ENCODE assay signal across 1 cellular context in the genomic region with DNA sequence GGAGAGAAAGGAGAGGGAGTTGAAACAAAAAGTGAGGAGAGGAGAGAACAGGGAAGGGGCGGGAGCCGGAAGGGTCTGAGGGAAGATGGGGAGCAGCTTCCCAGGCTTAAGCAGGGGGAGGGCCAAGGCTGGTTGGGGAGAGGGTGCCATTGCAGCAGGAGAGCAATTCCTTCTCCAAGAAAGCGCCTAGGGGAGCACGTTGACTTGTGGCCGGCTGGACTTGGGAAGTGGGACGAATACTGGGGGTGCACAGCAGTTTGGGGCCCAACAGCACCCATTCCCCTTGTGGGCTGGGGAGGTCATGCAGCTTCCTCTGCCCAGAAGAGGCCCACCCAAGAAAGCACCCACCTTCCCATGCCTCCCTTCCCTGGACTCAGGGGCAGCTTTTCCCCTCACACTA.
TF ChIP-seq lines count a peak whose summit lies in the region.

No MANE protein-coding gene starts in this region.

TF ChIP-seq in H1, 55 proteins besides CTCF, POLR2A, EP300 and RAD21:
- TF ChIP-seq, protein P1, sequence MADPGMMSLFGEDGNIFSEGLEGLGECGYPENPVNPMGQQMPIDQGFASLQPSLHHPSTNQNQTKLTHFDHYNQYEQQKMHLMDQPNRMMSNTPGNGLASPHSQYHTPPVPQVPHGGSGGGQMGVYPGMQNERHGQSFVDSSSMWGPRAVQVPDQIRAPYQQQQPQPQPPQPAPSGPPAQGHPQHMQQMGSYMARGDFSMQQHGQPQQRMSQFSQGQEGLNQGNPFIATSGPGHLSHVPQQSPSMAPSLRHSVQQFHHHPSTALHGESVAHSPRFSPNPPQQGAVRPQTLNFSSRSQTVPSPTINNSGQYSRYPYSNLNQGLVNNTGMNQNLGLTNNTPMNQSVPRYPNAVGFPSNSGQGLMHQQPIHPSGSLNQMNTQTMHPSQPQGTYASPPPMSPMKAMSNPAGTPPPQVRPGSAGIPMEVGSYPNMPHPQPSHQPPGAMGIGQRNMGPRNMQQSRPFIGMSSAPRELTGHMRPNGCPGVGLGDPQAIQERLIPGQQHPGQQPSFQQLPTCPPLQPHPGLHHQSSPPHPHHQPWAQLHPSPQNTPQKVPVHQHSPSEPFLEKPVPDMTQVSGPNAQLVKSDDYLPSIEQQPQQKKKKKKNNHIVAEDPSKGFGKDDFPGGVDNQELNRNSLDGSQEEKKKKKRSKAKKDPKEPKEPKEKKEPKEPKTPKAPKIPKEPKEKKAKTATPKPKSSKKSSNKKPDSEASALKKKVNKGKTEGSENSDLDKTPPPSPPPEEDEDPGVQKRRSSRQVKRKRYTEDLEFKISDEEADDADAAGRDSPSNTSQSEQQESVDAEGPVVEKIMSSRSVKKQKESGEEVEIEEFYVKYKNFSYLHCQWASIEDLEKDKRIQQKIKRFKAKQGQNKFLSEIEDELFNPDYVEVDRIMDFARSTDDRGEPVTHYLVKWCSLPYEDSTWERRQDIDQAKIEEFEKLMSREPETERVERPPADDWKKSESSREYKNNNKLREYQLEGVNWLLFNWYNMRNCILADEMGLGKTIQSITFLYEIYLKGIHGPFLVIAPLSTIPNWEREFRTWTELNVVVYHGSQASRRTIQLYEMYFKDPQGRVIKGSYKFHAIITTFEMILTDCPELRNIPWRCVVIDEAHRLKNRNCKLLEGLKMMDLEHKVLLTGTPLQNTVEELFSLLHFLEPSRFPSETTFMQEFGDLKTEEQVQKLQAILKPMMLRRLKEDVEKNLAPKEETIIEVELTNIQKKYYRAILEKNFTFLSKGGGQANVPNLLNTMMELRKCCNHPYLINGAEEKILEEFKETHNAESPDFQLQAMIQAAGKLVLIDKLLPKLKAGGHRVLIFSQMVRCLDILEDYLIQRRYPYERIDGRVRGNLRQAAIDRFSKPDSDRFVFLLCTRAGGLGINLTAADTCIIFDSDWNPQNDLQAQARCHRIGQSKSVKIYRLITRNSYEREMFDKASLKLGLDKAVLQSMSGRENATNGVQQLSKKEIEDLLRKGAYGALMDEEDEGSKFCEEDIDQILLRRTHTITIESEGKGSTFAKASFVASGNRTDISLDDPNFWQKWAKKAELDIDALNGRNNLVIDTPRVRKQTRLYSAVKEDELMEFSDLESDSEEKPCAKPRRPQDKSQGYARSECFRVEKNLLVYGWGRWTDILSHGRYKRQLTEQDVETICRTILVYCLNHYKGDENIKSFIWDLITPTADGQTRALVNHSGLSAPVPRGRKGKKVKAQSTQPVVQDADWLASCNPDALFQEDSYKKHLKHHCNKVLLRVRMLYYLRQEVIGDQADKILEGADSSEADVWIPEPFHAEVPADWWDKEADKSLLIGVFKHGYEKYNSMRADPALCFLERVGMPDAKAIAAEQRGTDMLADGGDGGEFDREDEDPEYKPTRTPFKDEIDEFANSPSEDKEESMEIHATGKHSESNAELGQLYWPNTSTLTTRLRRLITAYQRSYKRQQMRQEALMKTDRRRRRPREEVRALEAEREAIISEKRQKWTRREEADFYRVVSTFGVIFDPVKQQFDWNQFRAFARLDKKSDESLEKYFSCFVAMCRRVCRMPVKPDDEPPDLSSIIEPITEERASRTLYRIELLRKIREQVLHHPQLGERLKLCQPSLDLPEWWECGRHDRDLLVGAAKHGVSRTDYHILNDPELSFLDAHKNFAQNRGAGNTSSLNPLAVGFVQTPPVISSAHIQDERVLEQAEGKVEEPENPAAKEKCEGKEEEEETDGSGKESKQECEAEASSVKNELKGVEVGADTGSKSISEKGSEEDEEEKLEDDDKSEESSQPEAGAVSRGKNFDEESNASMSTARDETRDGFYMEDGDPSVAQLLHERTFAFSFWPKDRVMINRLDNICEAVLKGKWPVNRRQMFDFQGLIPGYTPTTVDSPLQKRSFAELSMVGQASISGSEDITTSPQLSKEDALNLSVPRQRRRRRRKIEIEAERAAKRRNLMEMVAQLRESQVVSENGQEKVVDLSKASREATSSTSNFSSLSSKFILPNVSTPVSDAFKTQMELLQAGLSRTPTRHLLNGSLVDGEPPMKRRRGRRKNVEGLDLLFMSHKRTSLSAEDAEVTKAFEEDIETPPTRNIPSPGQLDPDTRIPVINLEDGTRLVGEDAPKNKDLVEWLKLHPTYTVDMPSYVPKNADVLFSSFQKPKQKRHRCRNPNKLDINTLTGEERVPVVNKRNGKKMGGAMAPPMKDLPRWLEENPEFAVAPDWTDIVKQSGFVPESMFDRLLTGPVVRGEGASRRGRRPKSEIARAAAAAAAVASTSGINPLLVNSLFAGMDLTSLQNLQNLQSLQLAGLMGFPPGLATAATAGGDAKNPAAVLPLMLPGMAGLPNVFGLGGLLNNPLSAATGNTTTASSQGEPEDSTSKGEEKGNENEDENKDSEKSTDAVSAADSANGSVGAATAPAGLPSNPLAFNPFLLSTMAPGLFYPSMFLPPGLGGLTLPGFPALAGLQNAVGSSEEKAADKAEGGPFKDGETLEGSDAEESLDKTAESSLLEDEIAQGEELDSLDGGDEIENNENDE (IDR thresholded peaks at IDR 0.05; ENCODE audit: insufficient replicate concordance, low read length) = no peak
- TF ChIP-seq SUZ12 (IDR thresholded peaks at IDR 0.05; ENCODE audit: low read length) (no peak; the same call in 1 of the 2 replicates), KDM4A (IDR thresholded peaks at IDR 0.05; ENCODE audit: low read depth, low read length, severe bottlenecking) (no peak), CREB1 (IDR thresholded peaks at IDR 0.05) (no peak)
